Comparison of ENCODE assay signal across 11 cellular contexts in genomic region chr10:3825244-3825643, GRCh38. TPM values are rescaled to one million over a fixed set of nuclear protein-coding genes. Genes with fewer than 3 reads are reported as not detected.
DNase-seq lines count a peak whose midpoint lies in the region; TF ChIP-seq lines count a peak whose summit lies in the region.
"Had no signal": no experiment of that assay in that cellular context is flagged by ENCODE, and none has a peak within 500 bp of the region (broad histone marks: within the 10 kb centered on the region; RNA-seq: fewer than 3 reads in every experiment).

No MANE protein-coding gene starts in this region.

- H3K4me1 ChIP-seq in SJCRH30 (peaks cover 27% of the 10 kb centered on the region), HAP-1 (peaks cover 4% of the 10 kb centered on the region)

- H3K27ac ChIP-seq in SJCRH30 (peak overlapping the region; percentile 80), dorsolateral prefrontal cortex (no peak overlapping the region)

- H3K4me3 ChIP-seq in SJCRH30 (peak overlapping the region; percentile 42), fibroblast of villous mesenchyme (ENCODE audit: low read depth, low read length) (no peak overlapping the region), HAP-1 (no peak overlapping the region), dorsolateral prefrontal cortex (no peak overlapping the region)

- H3K27me3 ChIP-seq in SJCRH30: no peaks in the 10 kb centered on the region
- no peaks in the 10 kb centered on the region for H3K27me3 ChIP-seq in HAP-1 (ENCODE audit: low read depth)
- no peaks in the 10 kb centered on the region for H3K27me3 ChIP-seq in dorsolateral prefrontal cortex

- CTCF ChIA-PET in HEK293T (lab: Yijun Ruan, JAX): no interaction called here

- in situ Hi-C loops in HAP-1 (cut with MboI; ENCODE audit: low sequenced_read_pairs): no loop called here

- POLR2A ChIA-PET in HEK293T (lab: Yijun Ruan, JAX): interaction anchor here (0.7 to 8.2 kb wide), 2 partner anchors 41 to 588 kb away, joined by 3 to 54 read pairs; partner anchors contain the start of gene KLF6

- intact Hi-C loops in dorsolateral prefrontal cortex (cut with DNase I): no loop called here

- H3K9me3 ChIP-seq in SJCRH30 (replicated peaks) (no peaks in the 10 kb centered on the region), HAP-1 (no peaks in the 10 kb centered on the region)

- peak; percentile 77 for DNase-seq in H4 (ENCODE audit: low spot score)
- DNase-seq in SJCRH30: peak; percentile 81 to 83
- DNase-seq in fibroblast of villous mesenchyme (ENCODE audit: low read depth): peak; percentile 97
- DNase-seq in renal cortical epithelial cell (ENCODE audit: low read depth): peak; percentile 70
- DNase-seq in pons (ENCODE audit: low spot score): no peak
- DNase-seq in HAP-1 (ENCODE audit: low spot score in 2 of 2): no peak
- DNase-seq in HEK293T (ENCODE audit: extremely low spot score): no peak
- DNase-seq in dorsolateral prefrontal cortex: no peak
- DNase-seq: MV-4-11; stimulated activated CD4-positive, alpha-beta T cell treated with anti-CD3 and anti-CD28 coated beads, Interleukin-1b, Interleukin-23, amount 100 ng/mL, for 48 hours; SW 1271 had no signal

- TF ChIP-seq CTCF in fibroblast of villous mesenchyme (IDR thresholded peaks at IDR 0.05; ENCODE audit: insufficient read depth, low read depth, low read length): no peak
- no peak for TF ChIP-seq CTCF in dorsolateral prefrontal cortex (IDR thresholded peaks at IDR 0.05 in 54 of 56, conservative IDR thresholded peaks at IDR 0.05 in 2 of 56; ENCODE audit: low read depth in 1 of 56, partially characterized antibody in 56 of 56)

- H3K36me3 ChIP-seq in SJCRH30 (no peaks in the 10 kb centered on the region), HAP-1 (replicated peaks) (no peaks in the 10 kb centered on the region)

TF ChIP-seq in HEK293T, 16 proteins besides CTCF, POLR2A, EP300 and RAD21:
- TF ChIP-seq ZNF384 (IDR thresholded peaks at IDR 0.05) (no peak), CTBP1 (IDR thresholded peaks at IDR 0.05; ENCODE audit: borderline replicate concordance) (no peak), LEF1 (IDR thresholded peaks at IDR 0.05; ENCODE audit: borderline replicate concordance) (no peak), FOXM1 (IDR thresholded peaks at IDR 0.05; ENCODE audit: borderline replicate concordance) (no peak), NFRKB (IDR thresholded peaks at IDR 0.05) (no peak), FOXK2 (IDR thresholded peaks at IDR 0.05) (no peak), BHLHE40 (IDR thresholded peaks at IDR 0.05; ENCODE audit: borderline replicate concordance) (no peak), SUZ12 (IDR thresholded peaks at IDR 0.05) (no peak), SP1 (IDR thresholded peaks at IDR 0.05) (no peak), ELF4 (IDR thresholded peaks at IDR 0.05) (no peak), ARNT (IDR thresholded peaks at IDR 0.05) (no peak), L3MBTL2 (conservative IDR thresholded peaks at IDR 0.05) (no peak), FOXA1 (IDR thresholded peaks at IDR 0.05) (no peak), HDGF (IDR thresholded peaks at IDR 0.05; ENCODE audit: borderline replicate concordance) (no peak)

RNA-seq across cellular contexts. Expression of gene KLF6, which starts 40.2 kb away (rescaled TPM):
- 2.9 and 3.9 TPM in 2 replicates for total RNA-seq in H4 (2014; rRNA removed; shearing (Covaris generic))
- total RNA-seq in SJCRH30 (2014; rRNA removed; shearing (Covaris generic)): 8.1 and 8.2 TPM in 2 replicates
- total RNA-seq in fibroblast of villous mesenchyme (37.6 and 51.5 TPM in 2 replicates), renal cortical epithelial cell (112 and 126 TPM in 2 replicates), dorsolateral prefrontal cortex (100 to 1,000 TPM in 1 of 120 experiments, 10 to 100 TPM in 119; 22.3 to 102 (median 41.8) TPM)

Comparison
In these comparisons a context has a peak if more than half of its experiments do, and no peak if none do; other contexts are left out.
1. DNase-seq: peak in H4 (single experiment), SJCRH30 (2 of 2), fibroblast of villous mesenchyme (single experiment) and renal cortical epithelial cell (single experiment); none in pons (single experiment), HAP-1 (0 of 2), HEK293T (single experiment) and dorsolateral prefrontal cortex (0 of 10).